ENCODE assay signal across 1 cellular context in genomic region chrX:106964290-106964689, GRCh38.
TF ChIP-seq lines count a peak whose summit lies in the region.

No MANE protein-coding gene starts in this region.

TF ChIP-seq in HEK293, 187 proteins besides CTCF, POLR2A, EP300 and RAD21 (continued from another document):
- no peak for TF ChIP-seq PRDM10 (tag by site-specific recombination; IDR thresholded peaks at IDR 0.05)
- no peak for TF ChIP-seq ZNF707 (tag by site-specific recombination; IDR thresholded peaks at IDR 0.05)
- TF ChIP-seq ZSCAN23 (tag by site-specific recombination; IDR thresholded peaks at IDR 0.05) = no peak
- TF ChIP-seq PRDM2 (tag by site-specific recombination; IDR thresholded peaks at IDR 0.05; ENCODE audit: borderline replicate concordance) = no peak
- TF ChIP-seq INSM2 (tag by site-specific recombination; IDR thresholded peaks at IDR 0.05) = no peak
- peak; percentile 92 for TF ChIP-seq ZNF558 (tag by site-specific recombination; IDR thresholded peaks at IDR 0.05)
- TF ChIP-seq ZNF585B (tag by site-specific recombination; IDR thresholded peaks at IDR 0.05) = no peak
- TF ChIP-seq GLIS2 (tag by site-specific recombination; IDR thresholded peaks at IDR 0.05) = no peak
- no peak for TF ChIP-seq ZNF596 (tag by site-specific recombination; IDR thresholded peaks at IDR 0.05)
- TF ChIP-seq ZNF433 (tag by site-specific recombination; IDR thresholded peaks at IDR 0.05; ENCODE audit: low read depth) = no peak
- TF ChIP-seq ZNF18 (tag by site-specific recombination; IDR thresholded peaks at IDR 0.05) = no peak
- TF ChIP-seq ZNF560 (tag by site-specific recombination; IDR thresholded peaks at IDR 0.05; ENCODE audit: borderline replicate concordance) = no peak
- TF ChIP-seq ZNF449 (tag by site-specific recombination; IDR thresholded peaks at IDR 0.05) = no peak
- TF ChIP-seq ZNF133 (tag by site-specific recombination; IDR thresholded peaks at IDR 0.05) = peak; percentile 34; the same call in 1 of the 2 replicates
